In the genomic region with DNA sequence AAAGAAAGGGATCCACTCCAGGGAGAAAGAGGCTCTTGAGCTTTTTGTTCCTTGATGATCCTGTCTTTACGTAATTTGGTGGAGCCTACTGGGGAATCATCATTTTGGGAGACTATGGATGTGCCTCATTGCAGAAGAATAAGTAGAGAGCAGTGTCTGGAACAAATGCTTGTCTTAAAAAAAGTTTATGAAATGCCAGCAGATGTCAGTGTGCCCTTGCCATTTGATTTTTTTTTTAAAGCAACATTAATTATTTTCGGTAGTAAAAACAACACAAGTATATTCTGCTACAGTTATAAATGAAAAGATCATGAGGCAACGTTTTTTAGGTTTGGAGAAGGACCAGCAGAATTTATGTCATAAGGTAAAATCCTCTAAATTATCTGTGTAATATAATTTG, we compare ENCODE assay signal across 22 cellular contexts.
A peak's percentile ranks its signal among the peaks of the same experiment; 100 is the strongest.
DNase-seq lines count a peak whose midpoint lies in the region; ATAC-seq and TF ChIP-seq lines count a peak whose summit lies in the region.
"Had no signal": no experiment of that assay in that cellular context is flagged by ENCODE, and none has a peak within 500 bp of the region (broad histone marks: within the 10 kb centered on the region; RNA-seq: fewer than 3 reads in every experiment).

No MANE protein-coding gene starts in this region.

- in situ Hi-C loops in gastrocnemius medialis (cut with MboI; ENCODE audit: low sequenced_read_pairs in 4 of 4), result no loop called here

- H3K27me3 Mint-ChIP-seq in progenitor cell of endocrine pancreas, result peaks cover 20% of the 10 kb centered on the region

- TF ChIP-seq CTCF in dorsolateral prefrontal cortex (IDR thresholded peaks at IDR 0.05 in 54 of 56, conservative IDR thresholded peaks at IDR 0.05 in 2 of 56; ENCODE audit: low read depth in 1 of 56, partially characterized antibody in 56 of 56), result peak in 34 of 56 donors; percentile 9 to 42 (median 29)
- TF ChIP-seq CTCF in progenitor cell of endocrine pancreas (IDR thresholded peaks at IDR 0.05; ENCODE audit: unreplicated experiment), result peak; percentile 7
- no peak for TF ChIP-seq CTCF in gastrocnemius medialis (IDR thresholded peaks at IDR 0.05 in 4 of 5, conservative IDR thresholded peaks at IDR 0.05 in 1 of 5)

- H3K4me1 Mint-ChIP-seq in progenitor cell of endocrine pancreas (ENCODE audit: low read depth), result no peaks in the 10 kb centered on the region

- no peak for TF ChIP-seq POLR2A in gastrocnemius medialis (IDR thresholded peaks at IDR 0.05)

- intact Hi-C loops in dorsolateral prefrontal cortex (cut with DNase I) (no loop called here), gastrocnemius medialis (cut with DNase I; ENCODE audit: low total_unique reads) (no loop called here)

- H3K4me3 ChIP-seq in dorsolateral prefrontal cortex (peak overlapping the region in 3 of 59 donors; percentile 5 to 15 (median 9)), gastrocnemius medialis (no peak overlapping the region)
- H3K4me3 ChIP-seq: GM23338 had no signal

- H3K27ac Mint-ChIP-seq in progenitor cell of endocrine pancreas, result no peak overlapping the region
- H3K27ac Mint-ChIP-seq: CD8-positive, alpha-beta T cell; GM23338 had no signal

- no peaks in the 10 kb centered on the region for H3K9me3 ChIP-seq in gastrocnemius medialis

- ATAC-seq in HG02938 (IDR thresholded peaks at IDR 0.05; ENCODE audit: unreplicated experiment), result no peak
- ATAC-seq in gastrocnemius medialis, result no peak
- no peak for ATAC-seq in GM21526 (IDR thresholded peaks at IDR 0.05; ENCODE audit: low FRiP score, unreplicated experiment)
- ATAC-seq: CD8-positive, alpha-beta T cell; GM23338; Panc1 had no signal

- H3K27ac ChIP-seq in dorsolateral prefrontal cortex (peak overlapping the region in 26 of 59 donors; percentile 4 to 89 (median 62)), gastrocnemius medialis (no peak overlapping the region)

- no peaks in the 10 kb centered on the region for H3K9me3 Mint-ChIP-seq in progenitor cell of endocrine pancreas (ENCODE audit: low read depth)
- H3K9me3 Mint-ChIP-seq: GM23338 had no signal

- H3K36me3 Mint-ChIP-seq in progenitor cell of endocrine pancreas (ENCODE audit: insufficient read depth), result no peaks in the 10 kb centered on the region
- H3K36me3 Mint-ChIP-seq: CD8-positive, alpha-beta T cell had no signal

- no peak overlapping the region for H3K4me3 Mint-ChIP-seq in progenitor cell of endocrine pancreas (ENCODE audit: low read depth)
- H3K4me3 Mint-ChIP-seq: CD8-positive, alpha-beta T cell; GM23338 had no signal

- peaks cover 0 to 4% (median 0%) of the 10 kb centered on the region in 45 donors for H3K27me3 ChIP-seq in dorsolateral prefrontal cortex
- no peaks in the 10 kb centered on the region for H3K27me3 ChIP-seq in gastrocnemius medialis

- no peaks in the 10 kb centered on the region for H3K4me1 ChIP-seq in gastrocnemius medialis

- DNase-seq in NCI-H1092 treated with DMSO at 0.1 percent for 48 hours (lab: John Stamatoyannopoulos, UW) (peak; percentile 6), NCI-H1092 (lab: John Stamatoyannopoulos, UW) (no peak), RKO (ENCODE audit: low spot score) (peak; percentile 43), dorsolateral prefrontal cortex (no peak), progenitor cell of endocrine pancreas (ENCODE audit: low spot score, unreplicated experiment) (no peak), gastrocnemius medialis (no peak)
- DNase-seq: 8988T; CD8-positive, alpha-beta T cell; DND-41; GF-D8; IMR-90; Karpas-422; NCI-H1417; NCI-H2029; NCI-H2171; NCI-H510A treated with DMSO at 0.1 percent for 48 hours; NCI-H82; SHP77 had no signal

- H3K36me3 ChIP-seq in gastrocnemius medialis, result no peaks in the 10 kb centered on the region

Comparison
In these comparisons a context has a peak if more than half of its experiments do, and no peak if none do; other contexts are left out.
1. DNase-seq: peak in NCI-H1092 treated with DMSO at 0.1 percent for 48 hours (single experiment) and RKO (single experiment); none in NCI-H1092 (single experiment), dorsolateral prefrontal cortex (0 of 10), progenitor cell of endocrine pancreas (single experiment) and gastrocnemius medialis (0 of 2).
2. CTCF ChIP-seq: peak in dorsolateral prefrontal cortex (34 of 56) and progenitor cell of endocrine pancreas (single experiment); none in gastrocnemius medialis (0 of 5).